8 cellular contexts compared by ENCODE assay signal in the genomic region with DNA sequence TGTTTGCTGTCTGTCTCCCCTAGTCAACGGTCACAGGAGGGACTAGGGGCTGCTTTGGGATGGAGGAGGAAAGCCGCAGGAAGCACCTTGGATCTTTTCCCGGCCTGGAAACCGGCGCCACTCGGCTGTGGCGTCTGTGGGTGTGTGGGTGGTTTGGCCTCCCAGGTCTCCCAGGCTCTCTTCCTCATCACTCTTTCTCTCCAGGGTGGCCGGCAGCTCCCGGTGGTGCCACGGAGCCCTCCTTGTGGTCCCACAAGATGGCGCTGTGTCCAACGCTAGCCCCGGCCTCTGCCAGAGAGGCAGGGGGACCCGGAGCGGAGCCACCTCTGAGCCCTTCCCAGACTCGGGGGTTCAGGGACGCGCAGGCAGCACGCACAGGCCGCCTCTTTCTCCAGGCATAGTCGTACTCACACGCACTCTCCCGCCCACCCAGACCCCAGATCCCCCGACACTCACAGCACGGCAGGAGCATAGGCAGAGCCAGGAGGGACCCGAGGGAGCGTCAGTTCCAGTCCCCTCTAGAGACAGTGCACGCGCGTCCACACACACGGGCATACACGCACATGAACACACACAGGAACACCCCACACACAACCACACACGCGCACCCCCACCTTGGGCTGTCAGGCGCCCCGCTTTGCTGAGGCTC. TPM values are rescaled to one million over a fixed set of nuclear protein-coding genes. Genes with fewer than 3 reads are reported as not detected.
DNase-seq lines count a peak whose midpoint lies in the region; ATAC-seq and TF ChIP-seq lines count a peak whose summit lies in the region.

No MANE protein-coding gene starts in this region.

- ATAC-seq in right lobe of liver, result peak; percentile 77 to 83 (median 80)
- ATAC-seq in HG03139 (IDR thresholded peaks at IDR 0.05; ENCODE audit: unreplicated experiment), result no peak

- TF ChIP-seq CTCF in GM13977 (IDR thresholded peaks at IDR 0.05; ENCODE audit: extremely low read depth, insufficient read depth, missing control alignments), result peak; percentile 78
- peak; percentile 63 to 74 (median 68) for TF ChIP-seq CTCF in right lobe of liver (IDR thresholded peaks at IDR 0.05)

- H3K9me3 ChIP-seq in right lobe of liver, result no peaks in the 10 kb centered on the region

- no peak overlapping the region for H3K27ac ChIP-seq in right lobe of liver

- H3K36me3 ChIP-seq in right lobe of liver, result no peaks in the 10 kb centered on the region

- no peak overlapping the region for H3K4me3 ChIP-seq in right lobe of liver

- 29% methylated on average over 13 of the region's 36 CpGs for WGBS in right lobe of liver (ENCODE audit: insufficient coverage, low coverage, low lambda C conversion rate, missing lambda C conversion rate)

- H3K27me3 ChIP-seq in right lobe of liver, result no peaks in the 10 kb centered on the region

- in situ Hi-C loops in GM13977 (cut with MboI; ENCODE audit: low pct_unique_long_range_greater_than_20kb, low sequenced_read_pairs, unreplicated experiment), result loop anchor here (25.0 kb wide), 1 partner anchor 366 kb away; no protein-coding TSS in a partner anchor

- DNase-seq in A172 (ENCODE audit: low spot score) (peak; percentile 81), GM13977 (ENCODE audit: low spot score) (peak; percentile 80), NCI-H345 (lab: John Stamatoyannopoulos, UW) (peak; percentile 63), dedifferentiated amniotic fluid mesenchymal stem cell (ENCODE audit: extremely low spot score) (peak; percentile 52), right lobe of liver (peak; percentile 75 to 79 (median 77))
- peak; percentile 65 for DNase-seq in activated CD4-positive, alpha-beta T cell treated with anti-CD3 and anti-CD28 coated beads, Interleukin-2, amount 50 U/mL, for 1 hour
- DNase-seq in stimulated activated CD4-positive, alpha-beta T cell treated with anti-CD3 and anti-CD28 coated beads, Interleukin-4, amount 100 ng/mL, for 24 hours, result peak; percentile 67

- intact Hi-C loops in right lobe of liver (cut with DNase I), result loop anchor here in 1 of 2 donors (10.0 kb wide), 1 partner anchor 363 kb away; no protein-coding TSS in a partner anchor

- H3K4me1 ChIP-seq in right lobe of liver, result peaks cover 0 to 5% (median 2%) of the 10 kb centered on the region in 4 donors

- no peak for TF ChIP-seq POLR2A in right lobe of liver (IDR thresholded peaks at IDR 0.05)

RNA-seq across cellular contexts. Expression of gene CDCP2, which starts 31.2 kb away (rescaled TPM):
- not detected in 2 replicates for total RNA-seq in A172 (2014; rRNA removed; shearing (Covaris generic))
- not detected for total RNA-seq in right lobe of liver
